9 cellular contexts compared by ENCODE assay signal in genomic region chr11:65612691-65613090, GRCh38. TPM values are rescaled to one million over a fixed set of nuclear protein-coding genes. Genes with fewer than 3 reads are reported as not detected.
A peak's percentile ranks its signal among the peaks of the same experiment; 100 is the strongest.
DNase-seq lines count a peak whose midpoint lies in the region; ATAC-seq, FAIRE-seq and TF ChIP-seq lines count a peak whose summit lies in the region.
"Had no signal": no experiment of that assay in that cellular context is flagged by ENCODE, and none has a peak within 500 bp of the region (broad histone marks: within the 10 kb centered on the region; RNA-seq: fewer than 3 reads in every experiment).

No MANE protein-coding gene starts in this region.

- TF ChIP-seq EP300 in K562 (IDR thresholded peaks at IDR 0.05; ENCODE audit: low read length) (no peak), upper lobe of left lung (IDR thresholded peaks at IDR 0.05) (no peak)

- FAIRE-seq in K562 (lab: Jason Lieb, UNC): no peak

- H3K4me3 ChIP-seq in K562 (peak overlapping the region; percentile 87; the same call in 1 of the 2 replicates), mononuclear cell (ENCODE audit: low read length) (peak overlapping the region; percentile 92), upper lobe of left lung (peak overlapping the region; percentile 64 to 100 (median 96))

- ATAC-seq in K562: no peak
- no peak for ATAC-seq in upper lobe of left lung (ENCODE audit: low FRiP score in 2 of 2)
- ATAC-seq in HG03039 (IDR thresholded peaks at IDR 0.05; ENCODE audit: unreplicated experiment): no peak
- no peak for ATAC-seq in GM21367 (IDR thresholded peaks at IDR 0.05; ENCODE audit: unreplicated experiment)
- ATAC-seq in HG03045 (IDR thresholded peaks at IDR 0.05; ENCODE audit: unreplicated experiment): no peak

- H3K4me1 ChIP-seq in K562 (replicated peaks in 1 of 2; ENCODE audit: control insufficient read depth in 2 of 2, insufficient read depth in 2 of 2, low read length in 2 of 2): peaks cover 28 to 65% of the 10 kb centered on the region in 2 experiments
- peaks cover 60% of the 10 kb centered on the region for H3K4me1 ChIP-seq in mononuclear cell (ENCODE audit: insufficient read depth, low read length)
- H3K4me1 ChIP-seq in upper lobe of left lung: peaks cover 61 to 75% (median 71%) of the 10 kb centered on the region in 4 donors

- H3K27ac ChIP-seq in K562 (ENCODE audit: extremely low read depth, low read depth, low read length): no peak overlapping the region
- peak overlapping the region; percentile 94 to 96 (median 95) for H3K27ac ChIP-seq in upper lobe of left lung

- H3K36me3 ChIP-seq in K562 (ENCODE audit: control insufficient read depth, insufficient read depth, low read length) (peaks cover 45% of the 10 kb centered on the region; the same call in 2 of the 3 replicates), upper lobe of left lung (peaks cover 3 to 39% (median 20%) of the 10 kb centered on the region in 4 donors)

- H3K4me1 Mint-ChIP-seq in activated naive CD4-positive, alpha-beta T cell treated with anti-CD3 and anti-CD28 coated beads, Interleukin-2, amount 10 ng/mL, durations not matched to agents 7 days and 5 days: peaks cover 63% of the 10 kb centered on the region

- TF ChIP-seq CTCF in K562 (IDR thresholded peaks at IDR 0.05 in 2 of 3, conservative IDR thresholded peaks at IDR 0.05 in 1 of 3; ENCODE audit: insufficient read depth in 2 of 3, low read depth in 1 of 3, low read length in 3 of 3) (no peak), upper lobe of left lung (IDR thresholded peaks at IDR 0.05) (no peak)

- peak overlapping the region; percentile 97 for H3K4me3 Mint-ChIP-seq in activated naive CD4-positive, alpha-beta T cell treated with anti-CD3 and anti-CD28 coated beads, Interleukin-2, amount 10 ng/mL, durations not matched to agents 7 days and 5 days

- WGBS in K562 (ENCODE audit: insufficient coverage, low coverage, missing lambda C conversion rate): 81% methylated on average over 6 of the region's 7 CpGs
- WGBS in upper lobe of left lung, 2 donors: 20 to 35% methylated on average over 2 to 7 of the region's 7 CpGs

- POLR2A ChIA-PET in K562 (lab: Yijun Ruan, JAX): interaction anchor here (0.5 to 1.9 kb wide), 9 partner anchors 8 to 231 kb away, joined by 3 to 9 read pairs (median 4); partner anchors contain the start of gene KCNK7

- BruUV-seq in K562 (replicated peaks; lab: Mats Ljungman, UMichigan): no TSS peak

- DNase-seq in activated naive CD4-positive, alpha-beta T cell treated with anti-CD3 and anti-CD28 coated beads, Interleukin-2, amount 10 ng/mL, durations not matched to agents 7 days and 5 days: no peak
- no peak for DNase-seq in activated naive CD4-positive, alpha-beta T cell (lab: John Stamatoyannopoulos, UW)
- DNase-seq in K562 (ENCODE audit: extremely low read depth in 1 of 4, low spot score in 3 of 4) (no peak), upper lobe of left lung (no peak)
- DNase-seq: activated CD4-positive, CD25-positive, alpha-beta regulatory T cell had no signal

- peaks cover 42% of the 10 kb centered on the region for H3K36me3 Mint-ChIP-seq in activated naive CD4-positive, alpha-beta T cell treated with anti-CD3 and anti-CD28 coated beads, Interleukin-2, amount 10 ng/mL, durations not matched to agents 7 days and 5 days

- intact Hi-C loops in K562 (cut with micrococcal nuclease): no loop called here

- no peaks in the 10 kb centered on the region for H3K9me1 ChIP-seq in K562 (ENCODE audit: control insufficient read depth, insufficient read depth, low read length)

- H3K79me2 ChIP-seq in K562 (ENCODE audit: control insufficient read depth, insufficient read depth, low read length): peaks cover 61% of the 10 kb centered on the region

- H3K9me3 ChIP-seq in K562 (replicated peaks; ENCODE audit: control insufficient read depth, insufficient read depth, low read depth, low read length) (no peaks in the 10 kb centered on the region), mononuclear cell (ENCODE audit: low read depth, low read length) (no peaks in the 10 kb centered on the region), upper lobe of left lung (no peaks in the 10 kb centered on the region)

- peak overlapping the region; percentile 90 for H3K4me2 ChIP-seq in K562 (ENCODE audit: insufficient read depth, low read length)

- no peaks in the 10 kb centered on the region for H3K27me3 Mint-ChIP-seq in activated naive CD4-positive, alpha-beta T cell treated with anti-CD3 and anti-CD28 coated beads, Interleukin-2, amount 10 ng/mL, durations not matched to agents 7 days and 5 days

- H3K9ac ChIP-seq in K562 (ENCODE audit: insufficient read depth in 1 of 2, low read depth in 2 of 2, low read length in 2 of 2): peak overlapping the region; percentile 13 to 93; a peak in 3 of 4 replicates

- peak overlapping the region; percentile 97 for H3K27ac Mint-ChIP-seq in activated naive CD4-positive, alpha-beta T cell treated with anti-CD3 and anti-CD28 coated beads, Interleukin-2, amount 10 ng/mL, durations not matched to agents 7 days and 5 days

- TF ChIP-seq RAD21 in K562 (CRISPR knock-in tag; conservative IDR thresholded peaks at IDR 0.05 in 1 of 2, IDR thresholded peaks at IDR 0.05 in 1 of 2): no peak

- CTCF ChIA-PET in activated naive CD4-positive, alpha-beta T cell treated with anti-CD3 and anti-CD28 coated beads, Interleukin-2, amount 10 ng/mL, durations not matched to agents 7 days and 5 days (lab: Charles Lee): interaction anchor here (1.0 to 2.0 kb wide), 7 partner anchors 9 to 72 kb away, joined by 3 to 11 read pairs (median 5); partner anchors contain the start of gene SIPA1
- CTCF ChIA-PET in K562 (lab: Yijun Ruan, JAX; ENCODE audit: low intra/inter-chr PET ratio): no interaction called here

- no peaks in the 10 kb centered on the region for H3K27me3 ChIP-seq in K562 (ENCODE audit: control insufficient read depth in 2 of 2, insufficient read depth in 2 of 2, low read length in 2 of 2)
- H3K27me3 ChIP-seq in mononuclear cell (ENCODE audit: insufficient read depth, low read length): no peaks in the 10 kb centered on the region
- H3K27me3 ChIP-seq in upper lobe of left lung: no peaks in the 10 kb centered on the region

- in situ Hi-C loops in K562 (cut with MboI): no loop called here

- H3K9me3 Mint-ChIP-seq in activated naive CD4-positive, alpha-beta T cell treated with anti-CD3 and anti-CD28 coated beads, Interleukin-2, amount 10 ng/mL, durations not matched to agents 7 days and 5 days: no peaks in the 10 kb centered on the region

- H2AFZ ChIP-seq in K562 (ENCODE audit: low read depth, low read length): no peak overlapping the region

- no peak for TF ChIP-seq POLR2A in K562 (conservative IDR thresholded peaks at IDR 0.05)
- no peak for TF ChIP-seq POLR2A in upper lobe of left lung (IDR thresholded peaks at IDR 0.05)

- H4K20me1 ChIP-seq in K562 (replicated peaks; ENCODE audit: control insufficient read depth, insufficient read depth, low read length): no peaks in the 10 kb centered on the region; the same call in 1 of the 2 replicates

RNA-seq across cellular contexts. Expression of gene MAP3K11, which starts 1.3 kb away (rescaled TPM):
- 60.6 and 168 TPM in 2 replicates for total RNA-seq in K562 (2011; cell fraction: chromatin; rRNA removed; ENCODE audit: low replicate concordance)
- total RNA-seq in K562 (2011; cell fraction: nucleolus; rRNA removed): 72.6 and 83.4 TPM in 2 replicates
- 51.5 and 63.5 TPM in 2 replicates for total RNA-seq in K562 (2011; cell fraction: nucleoplasm; rRNA removed)
- 28.7 and 39.9 TPM in 2 replicates for total RNA-seq in K562 (2014; rRNA removed)
- total RNA-seq in K562 (2014; rRNA removed; fragmentation: Illumina TruSeq; extraction: Trizol): 5.4 and 9.0 TPM in 2 replicates
- total RNA-seq in K562 (2015; rRNA removed; fragmentation: Illumina TruSeq; extraction: Trizol): 18.2 and 20.5 TPM in 2 replicates
- total RNA-seq in K562 (2021): 42.7 and 47.7 TPM in 2 replicates
- polyA plus RNA-seq in K562 (2011; rRNA removed): 13.1 and 18.0 TPM in 2 replicates
- 19.3 and 52.1 TPM in 2 replicates for polyA plus RNA-seq in K562 (2011; cell fraction: cytosol; rRNA removed)
- 31.1 and 52.1 TPM in 2 replicates for polyA plus RNA-seq in K562 (2011; cell fraction: nucleus; rRNA removed)
- polyA plus RNA-seq in K562 (2012): 35.9 and 37.4 TPM in 2 replicates
- 12.2 and 23.0 TPM in 2 replicates for polyA plus RNA-seq in K562 (2014; fragmentation: Illumina TruSeq; extraction: Trizol)
- polyA plus RNA-seq in K562 (2014; fragmentation: Nextera tagmentation; extraction: Ambion mirVana): 1 to 10 TPM in 1 of 2 experiments, under 1 TPM in 1; 0.77 to 1.6 TPM
- 25.0 and 31.6 TPM in 2 replicates for polyA plus RNA-seq in K562 (2014; rRNA removed)
- 14.7 TPM in 2 replicates for polyA minus RNA-seq in K562 (2011; rRNA and poly(A)+ RNA removed)
- polyA minus RNA-seq in K562 (2011; cell fraction: cytosol; rRNA and poly(A)+ RNA removed): 23.4 and 26.2 TPM in 2 replicates
- polyA minus RNA-seq in K562 (2011; cell fraction: nucleus; rRNA and poly(A)+ RNA removed): 24.2 and 31.1 TPM in 2 replicates
- total RNA-seq in mononuclear cell: 41.1 TPM
- 100 to 1,000 TPM in 4 of 6 donors, 10 to 100 TPM in 2; 52.1 to 132 (median 107) TPM for total RNA-seq in upper lobe of left lung

RNA-seq across cellular contexts. Expression of gene PCNX3, which starts 2.9 kb away (rescaled TPM):
- 75.0 and 267 TPM in 2 replicates for total RNA-seq in K562 (2011; cell fraction: chromatin; rRNA removed; ENCODE audit: low replicate concordance)
- 170 and 187 TPM in 2 replicates for total RNA-seq in K562 (2011; cell fraction: nucleolus; rRNA removed)
- 110 and 119 TPM in 2 replicates for total RNA-seq in K562 (2011; cell fraction: nucleoplasm; rRNA removed)
- total RNA-seq in K562 (2014; rRNA removed) (21.3 and 24.3 TPM in 2 replicates), K562 (2014; rRNA removed; fragmentation: Illumina TruSeq; extraction: Trizol) (2.5 and 4.3 TPM in 2 replicates), K562 (2015; rRNA removed; fragmentation: Illumina TruSeq; extraction: Trizol) (13.9 and 14.1 TPM in 2 replicates), K562 (2021) (40.0 and 47.8 TPM in 2 replicates), mononuclear cell (15.0 TPM), upper lobe of left lung (10 to 100 TPM; 26.7 to 63.9 (median 43.9) TPM)
- polyA plus RNA-seq in K562 (2011; rRNA removed) (9.2 and 19.0 TPM in 2 replicates), K562 (2014; fragmentation: Illumina TruSeq; extraction: Trizol) (12.8 and 28.6 TPM in 2 replicates), K562 (2014; fragmentation: Nextera tagmentation; extraction: Ambion mirVana) (under 1 TPM; 0.11 to 0.29 TPM), K562 (2014; rRNA removed) (30.1 and 32.8 TPM in 2 replicates)
- polyA plus RNA-seq in K562 (2011; cell fraction: cytosol; rRNA removed): 17.7 and 33.4 TPM in 2 replicates
- polyA plus RNA-seq in K562 (2011; cell fraction: nucleus; rRNA removed): 87.8 and 157 TPM in 2 replicates
- polyA plus RNA-seq in K562 (2012): 25.3 and 40.1 TPM in 2 replicates
- 8.4 and 10.6 TPM in 2 replicates for polyA minus RNA-seq in K562 (2011; rRNA and poly(A)+ RNA removed)
- polyA minus RNA-seq in K562 (2011; cell fraction: cytosol; rRNA and poly(A)+ RNA removed): 25.9 and 35.1 TPM in 2 replicates
- polyA minus RNA-seq in K562 (2011; cell fraction: nucleus; rRNA and poly(A)+ RNA removed): 43.0 and 43.9 TPM in 2 replicates

RNA-seq across cellular contexts. Expression of gene KCNK7, which starts 17.1 kb away (rescaled TPM):
- 0.33 and 1.00 TPM in 2 replicates for total RNA-seq in K562 (2011; cell fraction: chromatin; rRNA removed; ENCODE audit: low replicate concordance)
- total RNA-seq in K562 (2011; cell fraction: nucleolus; rRNA removed): 0.26 TPM in 1 of 2 replicates, not detected in the other
- 0.29 TPM in 1 of 2 replicates, not detected in the other for total RNA-seq in K562 (2011; cell fraction: nucleoplasm; rRNA removed)
- total RNA-seq in K562 (2014; rRNA removed): not detected in 2 replicates
- not detected in 2 replicates for total RNA-seq in K562 (2014; rRNA removed; fragmentation: Illumina TruSeq; extraction: Trizol)
- not detected in 2 replicates for total RNA-seq in K562 (2015; rRNA removed; fragmentation: Illumina TruSeq; extraction: Trizol)
- total RNA-seq in K562 (2021): 0.40 TPM in 1 of 2 replicates, not detected in the other
- not detected in 2 replicates for polyA plus RNA-seq in K562 (2011; rRNA removed)
- polyA plus RNA-seq in K562 (2011; cell fraction: cytosol; rRNA removed): 0.28 TPM in 1 of 2 replicates, not detected in the other
- polyA plus RNA-seq in K562 (2011; cell fraction: nucleus; rRNA removed): not detected in 2 replicates
- 0.39 and 0.58 TPM in 2 replicates for polyA plus RNA-seq in K562 (2012)
- not detected in 2 replicates for polyA plus RNA-seq in K562 (2014; fragmentation: Illumina TruSeq; extraction: Trizol)
- polyA plus RNA-seq in K562 (2014; fragmentation: Nextera tagmentation; extraction: Ambion mirVana): not detected
- polyA plus RNA-seq in K562 (2014; rRNA removed): 0.07 TPM in 1 of 2 replicates, not detected in the other
- not detected in 2 replicates for polyA minus RNA-seq in K562 (2011; rRNA and poly(A)+ RNA removed)
- not detected in 2 replicates for polyA minus RNA-seq in K562 (2011; cell fraction: cytosol; rRNA and poly(A)+ RNA removed)
- 0.27 TPM in 1 of 2 replicates, not detected in the other for polyA minus RNA-seq in K562 (2011; cell fraction: nucleus; rRNA and poly(A)+ RNA removed)
- 1.7 TPM for total RNA-seq in mononuclear cell
- total RNA-seq in upper lobe of left lung: 1 to 10 TPM in 4 of 6 donors, under 1 TPM in 1, not detected in 1; 0.59 to 3.7 (median 1.7) TPM

RNA-seq across cellular contexts. Expression of gene SIPA1, which starts 25.2 kb away (rescaled TPM):
- total RNA-seq in K562 (2011; cell fraction: chromatin; rRNA removed; ENCODE audit: low replicate concordance): 26.8 and 126 TPM in 2 replicates
- total RNA-seq in K562 (2011; cell fraction: nucleolus; rRNA removed): 79.4 and 96.4 TPM in 2 replicates
- 35.7 and 43.0 TPM in 2 replicates for total RNA-seq in K562 (2011; cell fraction: nucleoplasm; rRNA removed)
- 45.7 and 56.0 TPM in 2 replicates for total RNA-seq in K562 (2014; rRNA removed)
- total RNA-seq in K562 (2014; rRNA removed; fragmentation: Illumina TruSeq; extraction: Trizol): 12.4 and 14.2 TPM in 2 replicates
- 28.3 and 29.2 TPM in 2 replicates for total RNA-seq in K562 (2015; rRNA removed; fragmentation: Illumina TruSeq; extraction: Trizol)
- total RNA-seq in K562 (2021): 83.1 and 85.8 TPM in 2 replicates
- polyA plus RNA-seq in K562 (2011; rRNA removed): 16.8 and 31.3 TPM in 2 replicates
- 19.5 and 74.2 TPM in 2 replicates for polyA plus RNA-seq in K562 (2011; cell fraction: cytosol; rRNA removed)
- 72.0 and 175 TPM in 2 replicates for polyA plus RNA-seq in K562 (2011; cell fraction: nucleus; rRNA removed)
- polyA plus RNA-seq in K562 (2012): 54.8 and 65.0 TPM in 2 replicates
- 15.5 and 30.0 TPM in 2 replicates for polyA plus RNA-seq in K562 (2014; fragmentation: Illumina TruSeq; extraction: Trizol)
- polyA plus RNA-seq in K562 (2014; fragmentation: Nextera tagmentation; extraction: Ambion mirVana): 1 to 10 TPM in 1 of 2 experiments, under 1 TPM in 1; 0.25 to 1.4 TPM
- polyA plus RNA-seq in K562 (2014; rRNA removed): 34.7 and 37.2 TPM in 2 replicates
- polyA minus RNA-seq in K562 (2011; rRNA and poly(A)+ RNA removed): 15.4 and 26.3 TPM in 2 replicates
- 43.1 and 44.1 TPM in 2 replicates for polyA minus RNA-seq in K562 (2011; cell fraction: cytosol; rRNA and poly(A)+ RNA removed)
- polyA minus RNA-seq in K562 (2011; cell fraction: nucleus; rRNA and poly(A)+ RNA removed): 26.3 and 33.0 TPM in 2 replicates
- 75.2 TPM for total RNA-seq in mononuclear cell
- 100 to 1,000 TPM in 1 of 6 donors, 10 to 100 TPM in 5; 42.7 to 137 (median 74.9) TPM for total RNA-seq in upper lobe of left lung

RNA-seq across cellular contexts. Expression of gene EHBP1L1, which starts 36.8 kb away (rescaled TPM):
- total RNA-seq in K562 (2011; cell fraction: chromatin; rRNA removed; ENCODE audit: low replicate concordance): 131 and 234 TPM in 2 replicates
- 106 and 109 TPM in 2 replicates for total RNA-seq in K562 (2011; cell fraction: nucleolus; rRNA removed)
- total RNA-seq in K562 (2011; cell fraction: nucleoplasm; rRNA removed): 106 and 124 TPM in 2 replicates
- 80.6 and 98.7 TPM in 2 replicates for total RNA-seq in K562 (2014; rRNA removed)
- 24.2 and 28.8 TPM in 2 replicates for total RNA-seq in K562 (2014; rRNA removed; fragmentation: Illumina TruSeq; extraction: Trizol)
- total RNA-seq in K562 (2015; rRNA removed; fragmentation: Illumina TruSeq; extraction: Trizol): 26.3 and 29.2 TPM in 2 replicates
- 60.9 and 87.1 TPM in 2 replicates for total RNA-seq in K562 (2021)
- polyA plus RNA-seq in K562 (2011; rRNA removed): 19.2 and 29.8 TPM in 2 replicates
- polyA plus RNA-seq in K562 (2011; cell fraction: cytosol; rRNA removed): 22.0 and 75.3 TPM in 2 replicates
- polyA plus RNA-seq in K562 (2011; cell fraction: nucleus; rRNA removed): 63.0 and 156 TPM in 2 replicates
- polyA plus RNA-seq in K562 (2012): 47.0 and 62.8 TPM in 2 replicates
- polyA plus RNA-seq in K562 (2014; fragmentation: Illumina TruSeq; extraction: Trizol): 36.9 and 50.9 TPM in 2 replicates
- polyA plus RNA-seq in K562 (2014; fragmentation: Nextera tagmentation; extraction: Ambion mirVana): under 1 TPM; 0.03 to 0.38 TPM
- polyA plus RNA-seq in K562 (2014; rRNA removed): 56.4 and 61.3 TPM in 2 replicates
- 15.6 and 21.1 TPM in 2 replicates for polyA minus RNA-seq in K562 (2011; rRNA and poly(A)+ RNA removed)
- 50.6 and 59.1 TPM in 2 replicates for polyA minus RNA-seq in K562 (2011; cell fraction: cytosol; rRNA and poly(A)+ RNA removed)
- polyA minus RNA-seq in K562 (2011; cell fraction: nucleus; rRNA and poly(A)+ RNA removed): 17.2 and 21.5 TPM in 2 replicates
- total RNA-seq in mononuclear cell: 79.1 TPM
- total RNA-seq in upper lobe of left lung: 100 to 1,000 TPM in 4 of 6 donors, 10 to 100 TPM in 2; 70.4 to 220 (median 133) TPM
